Comparison of ENCODE assay signal across 1 cellular context in the genomic region with DNA sequence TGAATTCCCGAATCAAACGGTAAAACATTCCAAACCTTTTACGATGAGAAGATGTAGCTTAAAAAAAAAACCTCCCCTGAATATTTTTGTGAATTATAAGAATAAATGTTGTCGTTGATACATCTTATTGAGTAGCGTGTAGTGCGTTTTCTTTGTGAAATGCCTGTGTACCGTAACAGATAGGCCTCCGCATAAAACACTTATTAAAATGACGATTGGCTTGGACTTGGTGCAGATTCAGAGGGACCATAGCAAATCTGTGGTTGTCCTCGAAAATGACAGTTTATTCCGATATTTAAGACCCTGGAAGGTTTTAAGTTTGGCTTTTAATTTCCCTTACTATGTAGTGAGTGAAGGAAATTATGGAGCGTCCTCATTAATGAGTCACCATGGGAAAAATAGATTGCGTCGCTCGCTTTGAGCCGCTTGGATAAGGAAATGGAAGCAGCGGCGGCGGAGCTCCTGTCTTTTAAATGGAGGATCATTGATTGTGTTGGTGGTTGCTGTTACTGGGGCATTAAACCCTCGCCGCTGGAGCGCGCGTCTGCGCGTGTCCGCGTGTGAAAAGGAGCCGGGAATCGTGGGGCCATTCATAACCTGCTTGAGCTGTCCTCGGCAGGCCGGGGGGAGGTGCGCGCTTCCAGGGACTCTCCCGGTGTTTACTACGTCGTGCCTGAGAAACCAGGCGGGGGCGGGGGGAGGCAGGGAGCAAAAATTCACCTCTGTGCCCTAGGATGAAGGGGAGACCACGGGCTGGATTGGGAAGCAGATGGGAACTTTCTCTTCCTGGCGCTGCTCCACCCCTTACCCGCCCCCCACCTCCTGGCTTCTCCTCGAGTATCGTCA.
A peak's percentile ranks its signal among the peaks of the same experiment; 100 is the strongest.
TF ChIP-seq lines count a peak whose summit lies in the region.

No MANE protein-coding gene starts in this region.

TF ChIP-seq in PFSK-1, 5 proteins besides CTCF, POLR2A, EP300 and RAD21 (continued from another document):
- 0 out of 2 replicates have a peak, but pooled peaks have one; percentile 3 for TF ChIP-seq TAF1 (IDR thresholded peaks at IDR 0.05; ENCODE audit: borderline replicate concordance, insufficient read depth, low read length)
- TF ChIP-seq, protein P1, sequence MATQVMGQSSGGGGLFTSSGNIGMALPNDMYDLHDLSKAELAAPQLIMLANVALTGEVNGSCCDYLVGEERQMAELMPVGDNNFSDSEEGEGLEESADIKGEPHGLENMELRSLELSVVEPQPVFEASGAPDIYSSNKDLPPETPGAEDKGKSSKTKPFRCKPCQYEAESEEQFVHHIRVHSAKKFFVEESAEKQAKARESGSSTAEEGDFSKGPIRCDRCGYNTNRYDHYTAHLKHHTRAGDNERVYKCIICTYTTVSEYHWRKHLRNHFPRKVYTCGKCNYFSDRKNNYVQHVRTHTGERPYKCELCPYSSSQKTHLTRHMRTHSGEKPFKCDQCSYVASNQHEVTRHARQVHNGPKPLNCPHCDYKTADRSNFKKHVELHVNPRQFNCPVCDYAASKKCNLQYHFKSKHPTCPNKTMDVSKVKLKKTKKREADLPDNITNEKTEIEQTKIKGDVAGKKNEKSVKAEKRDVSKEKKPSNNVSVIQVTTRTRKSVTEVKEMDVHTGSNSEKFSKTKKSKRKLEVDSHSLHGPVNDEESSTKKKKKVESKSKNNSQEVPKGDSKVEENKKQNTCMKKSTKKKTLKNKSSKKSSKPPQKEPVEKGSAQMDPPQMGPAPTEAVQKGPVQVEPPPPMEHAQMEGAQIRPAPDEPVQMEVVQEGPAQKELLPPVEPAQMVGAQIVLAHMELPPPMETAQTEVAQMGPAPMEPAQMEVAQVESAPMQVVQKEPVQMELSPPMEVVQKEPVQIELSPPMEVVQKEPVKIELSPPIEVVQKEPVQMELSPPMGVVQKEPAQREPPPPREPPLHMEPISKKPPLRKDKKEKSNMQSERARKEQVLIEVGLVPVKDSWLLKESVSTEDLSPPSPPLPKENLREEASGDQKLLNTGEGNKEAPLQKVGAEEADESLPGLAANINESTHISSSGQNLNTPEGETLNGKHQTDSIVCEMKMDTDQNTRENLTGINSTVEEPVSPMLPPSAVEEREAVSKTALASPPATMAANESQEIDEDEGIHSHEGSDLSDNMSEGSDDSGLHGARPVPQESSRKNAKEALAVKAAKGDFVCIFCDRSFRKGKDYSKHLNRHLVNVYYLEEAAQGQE (IDR thresholded peaks at IDR 0.05; ENCODE audit: insufficient read depth in 1 of 2, low read depth in 2 of 2, low read length in 2 of 2), result no peak
